In the genomic region with DNA sequence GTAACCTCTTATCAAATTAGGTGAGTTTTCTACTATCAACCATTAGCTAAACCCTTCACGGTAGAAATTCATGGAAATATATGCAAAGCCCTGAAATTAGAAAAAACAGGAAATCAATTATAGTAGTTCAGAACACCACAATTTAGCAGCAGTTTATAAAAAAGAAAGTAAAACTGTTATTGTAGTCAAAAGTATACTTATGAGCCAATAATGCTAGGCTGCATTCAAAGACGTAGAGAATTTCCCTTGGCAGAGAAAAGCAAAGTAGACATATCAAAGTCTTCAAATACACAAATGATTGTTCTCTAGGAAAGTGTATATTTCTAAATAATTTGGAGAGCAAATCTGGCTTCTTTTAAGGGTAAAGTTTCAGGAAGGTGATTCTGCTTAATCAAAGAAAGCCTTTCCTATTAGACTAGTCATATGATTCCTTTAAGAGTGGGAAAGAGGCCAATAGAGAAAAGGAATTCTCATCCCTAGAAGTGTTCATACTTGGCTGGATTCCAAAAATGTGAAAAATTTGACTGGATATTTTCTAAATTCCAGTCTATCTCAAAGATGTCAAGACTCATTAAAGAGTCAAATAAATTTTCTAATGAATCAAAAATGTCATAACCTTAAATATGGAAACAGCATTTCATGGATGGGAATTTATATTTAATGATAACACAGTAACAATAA, we compare ENCODE assay signal across 16 cellular contexts.
DNase-seq lines count a peak whose midpoint lies in the region; ATAC-seq, FAIRE-seq and TF ChIP-seq lines count a peak whose summit lies in the region.
"Had no signal": no experiment of that assay in that cellular context is flagged by ENCODE, and none has a peak within 500 bp of the region (broad histone marks: within the 10 kb centered on the region; RNA-seq: fewer than 3 reads in every experiment).

No MANE protein-coding gene starts in this region.

- H3K4me3 ChIP-seq in breast epithelium, result no peak overlapping the region
- H3K4me3 ChIP-seq: A549, testis had no signal

- peak; percentile 84 for ATAC-seq in SK-N-SH treated with all-trans-retinoic acid at 6 μM for 48 hours
- no peak for ATAC-seq in stimulated activated naive CD8-positive, alpha-beta T cell treated with anti-CD3 and anti-CD28 coated beads, Interleukin-15, Interleukin-2, amounts not matched to agents 100 U/mL and 50 U/mL, for 24 hours
- no peak for ATAC-seq in HG03108 (IDR thresholded peaks at IDR 0.05; ENCODE audit: unreplicated experiment)
- no peak for ATAC-seq in HG03342 (IDR thresholded peaks at IDR 0.05; ENCODE audit: unreplicated experiment)
- ATAC-seq: A549, Panc1 had no signal

- intact Hi-C loops in MCF 10A (cut with micrococcal nuclease), result no loop called here
- intact Hi-C loops in breast epithelium (cut with DNase I; ENCODE audit: low total_unique reads), result loop anchor here (10.0 kb wide), 1 partner anchor 1545 kb away; no protein-coding TSS in a partner anchor

- TF ChIP-seq CTCF in MCF 10A (IDR thresholded peaks at IDR 0.05; ENCODE audit: unreplicated experiment) (no peak), breast epithelium (IDR thresholded peaks at IDR 0.05) (no peak)

- peaks cover 9% of the 10 kb centered on the region for H3K4me1 Mint-ChIP-seq in MCF 10A (ENCODE audit: insufficient read depth, unreplicated experiment)
- H3K4me1 Mint-ChIP-seq: activated CD4-positive, alpha-beta T cell treated with anti-CD3 and anti-CD28 coated beads, Interleukin-2, amount 10 ng/mL, durations not matched to agents 7 days and 5 days; memory B cell had no signal

- no peak for TF ChIP-seq POLR2A in breast epithelium (IDR thresholded peaks at IDR 0.05)

- POLR2A ChIA-PET in MCF 10A (lab: Yijun Ruan, JAX), result interaction anchor here (1.0 kb wide), 1 partner anchor 24 kb away, joined by 3 read pairs; no protein-coding TSS in a partner anchor

- no peaks in the 10 kb centered on the region for H3K27me3 Mint-ChIP-seq in MCF 10A (ENCODE audit: insufficient read depth, unreplicated experiment)
- H3K27me3 Mint-ChIP-seq: activated CD4-positive, alpha-beta T cell treated with anti-CD3 and anti-CD28 coated beads, Interleukin-2, amount 10 ng/mL, durations not matched to agents 7 days and 5 days; memory B cell had no signal

- H3K27me3 ChIP-seq in breast epithelium, result no peaks in the 10 kb centered on the region
- H3K27me3 ChIP-seq: testis had no signal

- H3K36me3 ChIP-seq in breast epithelium, result no peaks in the 10 kb centered on the region

- no peak overlapping the region for H3K4me3 Mint-ChIP-seq in MCF 10A (ENCODE audit: unreplicated experiment)
- H3K4me3 Mint-ChIP-seq: activated CD4-positive, alpha-beta T cell treated with anti-CD3 and anti-CD28 coated beads, Interleukin-2, amount 10 ng/mL, durations not matched to agents 7 days and 5 days; memory B cell had no signal

- no TSS peak for BruUV-seq in MCF 10A (replicated peaks; lab: Mats Ljungman, UMichigan)

- CTCF ChIA-PET in MCF 10A (lab: Yijun Ruan, JAX), result interaction anchor here (0.9 kb wide), 1 partner anchor 10 kb away, joined by 3 read pairs; no protein-coding TSS in a partner anchor

- H3K9me3 ChIP-seq in breast epithelium, result no peaks in the 10 kb centered on the region
- H3K9me3 ChIP-seq: A549, testis had no signal

- H3K27ac Mint-ChIP-seq in MCF 10A (ENCODE audit: low read depth, unreplicated experiment), result no peak overlapping the region
- H3K27ac Mint-ChIP-seq: activated CD4-positive, alpha-beta T cell treated with anti-CD3 and anti-CD28 coated beads, Interleukin-2, amount 10 ng/mL, durations not matched to agents 7 days and 5 days; memory B cell had no signal

- peak; percentile 18 for DNase-seq in MCF 10A (ENCODE audit: unreplicated experiment)
- no peak for DNase-seq in breast epithelium (ENCODE audit: low spot score in 2 of 2)
- peak; percentile 12 for DNase-seq in foreskin melanocyte
- peak; percentile 33 for DNase-seq in urothelium cell line (ENCODE audit: low spot score)
- no peak for DNase-seq in stimulated activated naive CD8-positive, alpha-beta T cell treated with anti-CD3 and anti-CD28 coated beads, Interleukin-15, Interleukin-2, amounts not matched to agents 100 U/mL and 50 U/mL, for 24 hours
- DNase-seq: activated CD4-positive, alpha-beta T cell treated with anti-CD3 and anti-CD28 coated beads, Interleukin-2, amount 10 ng/mL, durations not matched to agents 7 days and 5 days; Calu3; hippocampal formation; nucleus accumbens; testis had no signal

- no peak overlapping the region for H3K27ac ChIP-seq in breast epithelium
- H3K27ac ChIP-seq: A549, testis had no signal

- H3K4me1 ChIP-seq in breast epithelium, result no peaks in the 10 kb centered on the region
- H3K4me1 ChIP-seq: A549, testis had no signal

- H3K36me3 Mint-ChIP-seq in MCF 10A (ENCODE audit: insufficient read depth, unreplicated experiment), result no peaks in the 10 kb centered on the region
- H3K36me3 Mint-ChIP-seq: memory B cell had no signal

- no peak for FAIRE-seq in urothelium cell line (lab: Jason Lieb, UNC)
- FAIRE-seq: A549 had no signal

- no peaks in the 10 kb centered on the region for H3K9me3 Mint-ChIP-seq in MCF 10A (ENCODE audit: unreplicated experiment)
- H3K9me3 Mint-ChIP-seq: activated CD4-positive, alpha-beta T cell treated with anti-CD3 and anti-CD28 coated beads, Interleukin-2, amount 10 ng/mL, durations not matched to agents 7 days and 5 days had no signal

TF ChIP-seq in SK-N-SH treated with all-trans-retinoic acid at 6 μM for 48 hours, 23 proteins besides CTCF, POLR2A, EP300 and RAD21:
- TF ChIP-seq ISL1 (CRISPR knock-in tag; IDR thresholded peaks at IDR 0.05), result peak; percentile 87
- no peak for TF ChIP-seq ESRRG (CRISPR knock-in tag; IDR thresholded peaks at IDR 0.05)
- TF ChIP-seq TOX (CRISPR knock-in tag; IDR thresholded peaks at IDR 0.05; ENCODE audit: borderline replicate concordance), result 0 out of 2 replicates have a peak, but pooled peaks have one; percentile 6
- no peak for TF ChIP-seq SNAI2 (CRISPR knock-in tag; IDR thresholded peaks at IDR 0.05)
- TF ChIP-seq GLIS3 (CRISPR knock-in tag; IDR thresholded peaks at IDR 0.05), result no peak
- TF ChIP-seq, protein P1, sequence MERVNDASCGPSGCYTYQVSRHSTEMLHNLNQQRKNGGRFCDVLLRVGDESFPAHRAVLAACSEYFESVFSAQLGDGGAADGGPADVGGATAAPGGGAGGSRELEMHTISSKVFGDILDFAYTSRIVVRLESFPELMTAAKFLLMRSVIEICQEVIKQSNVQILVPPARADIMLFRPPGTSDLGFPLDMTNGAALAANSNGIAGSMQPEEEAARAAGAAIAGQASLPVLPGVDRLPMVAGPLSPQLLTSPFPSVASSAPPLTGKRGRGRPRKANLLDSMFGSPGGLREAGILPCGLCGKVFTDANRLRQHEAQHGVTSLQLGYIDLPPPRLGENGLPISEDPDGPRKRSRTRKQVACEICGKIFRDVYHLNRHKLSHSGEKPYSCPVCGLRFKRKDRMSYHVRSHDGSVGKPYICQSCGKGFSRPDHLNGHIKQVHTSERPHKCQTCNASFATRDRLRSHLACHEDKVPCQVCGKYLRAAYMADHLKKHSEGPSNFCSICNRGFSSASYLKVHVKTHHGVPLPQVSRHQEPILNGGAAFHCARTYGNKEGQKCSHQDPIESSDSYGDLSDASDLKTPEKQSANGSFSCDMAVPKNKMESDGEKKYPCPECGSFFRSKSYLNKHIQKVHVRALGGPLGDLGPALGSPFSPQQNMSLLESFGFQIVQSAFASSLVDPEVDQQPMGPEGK (CRISPR knock-in tag; IDR thresholded peaks at IDR 0.05; ENCODE audit: borderline replicate concordance), result 0 out of 2 replicates have a peak, but pooled peaks have one; percentile 22
- TF ChIP-seq, protein P2, sequence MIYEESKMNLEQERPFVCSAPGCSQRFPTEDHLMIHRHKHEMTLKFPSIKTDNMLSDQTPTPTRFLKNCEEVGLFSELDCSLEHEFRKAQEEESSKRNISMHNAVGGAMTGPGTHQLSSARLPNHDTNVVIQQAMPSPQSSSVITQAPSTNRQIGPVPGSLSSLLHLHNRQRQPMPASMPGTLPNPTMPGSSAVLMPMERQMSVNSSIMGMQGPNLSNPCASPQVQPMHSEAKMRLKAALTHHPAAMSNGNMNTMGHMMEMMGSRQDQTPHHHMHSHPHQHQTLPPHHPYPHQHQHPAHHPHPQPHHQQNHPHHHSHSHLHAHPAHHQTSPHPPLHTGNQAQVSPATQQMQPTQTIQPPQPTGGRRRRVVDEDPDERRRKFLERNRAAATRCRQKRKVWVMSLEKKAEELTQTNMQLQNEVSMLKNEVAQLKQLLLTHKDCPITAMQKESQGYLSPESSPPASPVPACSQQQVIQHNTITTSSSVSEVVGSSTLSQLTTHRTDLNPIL (CRISPR knock-in tag; IDR thresholded peaks at IDR 0.05; ENCODE audit: low read depth), result no peak
- TF ChIP-seq ZFP3 (CRISPR knock-in tag; IDR thresholded peaks at IDR 0.05), result no peak

Comparison
In these comparisons a context has a peak if more than half of its experiments do, and no peak if none do; other contexts are left out.
1. DNase-seq: peak in MCF 10A (single experiment), foreskin melanocyte (single experiment) and urothelium cell line (single experiment); none in breast epithelium (0 of 2) and stimulated activated naive CD8-positive, alpha-beta T cell treated with anti-CD3 and anti-CD28 coated beads, Interleukin-15, Interleukin-2, amounts not matched to agents 100 U/mL and 50 U/mL, for 24 hours (single experiment).